8 cellular contexts compared by ENCODE assay signal in genomic region chr14:50666772-50667490, GRCh38. TPM values are rescaled to one million over a fixed set of nuclear protein-coding genes. Genes with fewer than 3 reads are reported as not detected.
DNase-seq lines count a peak whose midpoint lies in the region; ATAC-seq, FAIRE-seq and TF ChIP-seq lines count a peak whose summit lies in the region.

No MANE protein-coding gene starts in this region.

- peak; percentile 29 for ATAC-seq in GM23338
- no peak for ATAC-seq in GM19395 (IDR thresholded peaks at IDR 0.05; ENCODE audit: unreplicated experiment)

- H2AFZ ChIP-seq in GM23338 (no peak overlapping the region), keratinocyte (ENCODE audit: control insufficient read depth, low read length) (no peak overlapping the region)

- FAIRE-seq in keratinocyte (lab: Jason Lieb, UNC), result no peak

- H3F3A ChIP-seq in GM23338 (replicated peaks; ENCODE audit: low read depth), result no peaks in the 10 kb centered on the region

- peaks cover 4% of the 10 kb centered on the region for H3K27me3 Mint-ChIP-seq in GM23338 (ENCODE audit: insufficient read depth, low read depth, poor library complexity)

- DNase-seq in GM23338 (ENCODE audit: low spot score) (peak; percentile 76), RKO (ENCODE audit: low spot score) (peak; percentile 85), breast epithelium (ENCODE audit: low spot score in 2 of 2) (peak in 1 of 2 donors; percentile 62), keratinocyte (ENCODE audit: low read depth, low spot score) (no peak), GM20000 (ENCODE audit: low spot score) (no peak)
- peak; percentile 2 to 7 for DNase-seq in stimulated activated CD4-positive, alpha-beta T cell treated with anti-CD3 and anti-CD28 coated beads, Interleukin-4, amount 100 ng/mL, for 48 hours (ENCODE audit: low read depth in 2 of 2)

- H3K4me1 ChIP-seq in BLaER1 treated with 17β-estradiol and CSF1 and Interleukin-3, amounts not matched to agents 10 nM and 100 nM, result peaks cover 18 to 42% (median 29%) of the 10 kb centered on the region in 10 experiments; a peak in 19 of 20 replicates
- H3K4me1 ChIP-seq in GM23338 (ENCODE audit: insufficient read depth) (peaks cover 29% of the 10 kb centered on the region), breast epithelium (peaks cover 0 to 10% of the 10 kb centered on the region in 2 donors), keratinocyte (ENCODE audit: control insufficient read depth, extremely low read depth, insufficient read depth, low read length) (peaks cover 24% of the 10 kb centered on the region)

- no peaks in the 10 kb centered on the region for H3K9me3 Mint-ChIP-seq in GM23338

- TF ChIP-seq POLR2A in breast epithelium (IDR thresholded peaks at IDR 0.05), result peak; percentile 63

- TF ChIP-seq CTCF in GM23338 (conservative IDR thresholded peaks at IDR 0.05; ENCODE audit: low read depth in 2 of 2) (no peak), breast epithelium (IDR thresholded peaks at IDR 0.05) (peak in 1 of 3 donors; percentile 27), keratinocyte (optimal IDR thresholded peaks at IDR 0.05 in 1 of 3, IDR thresholded peaks at IDR 0.05 in 1 of 3, conservative IDR thresholded peaks at IDR 0.05 in 1 of 3; ENCODE audit: extremely low read depth in 1 of 3, insufficient read depth in 2 of 3, low read length in 3 of 3) (no peak), GM20000 (IDR thresholded peaks at IDR 0.05; ENCODE audit: extremely low read depth, missing control alignments) (no peak)

- H3K9me3 ChIP-seq in BLaER1 treated with 17β-estradiol and CSF1 and Interleukin-3, amounts not matched to agents 10 nM and 100 nM (replicated peaks in 1 of 11), result peaks cover 0 to 6% (median under 1%) of the 10 kb centered on the region in 11 experiments; a peak in 7 of 22 replicates
- H3K9me3 ChIP-seq in breast epithelium, result no peaks in the 10 kb centered on the region
- H3K9me3 ChIP-seq in keratinocyte (ENCODE audit: control insufficient read depth, low read depth, low read length), result no peaks in the 10 kb centered on the region

- H4K20me1 ChIP-seq in BLaER1 treated with 17β-estradiol and CSF1 and Interleukin-3, amounts not matched to agents 10 nM and 100 nM, result peaks cover 0 to 16% (median 0%) of the 10 kb centered on the region in 11 experiments; a peak in 2 of 22 replicates
- H4K20me1 ChIP-seq in GM23338 (replicated peaks; ENCODE audit: insufficient read depth), result peaks cover 9% of the 10 kb centered on the region; the same call in 1 of the 2 replicates
- H4K20me1 ChIP-seq in keratinocyte (ENCODE audit: control insufficient read depth, extremely low read depth, insufficient read depth, low read length), result peaks cover 3% of the 10 kb centered on the region

- peak overlapping the region; percentile 77 to 95 (median 86); a peak in 19 of 22 replicates for H3K27ac ChIP-seq in BLaER1 treated with 17β-estradiol and CSF1 and Interleukin-3, amounts not matched to agents 10 nM and 100 nM
- H3K27ac ChIP-seq in GM23338 (ENCODE audit: low read depth) (peak overlapping the region; percentile 93), breast epithelium (peak overlapping the region; percentile 99), keratinocyte (ENCODE audit: control insufficient read depth, insufficient read depth, low read length) (peak overlapping the region; percentile 90)

- peaks cover 4 to 28% (median 20%) of the 10 kb centered on the region in 11 experiments; a peak in 19 of 22 replicates for H3K36me3 ChIP-seq in BLaER1 treated with 17β-estradiol and CSF1 and Interleukin-3, amounts not matched to agents 10 nM and 100 nM
- peaks cover 4% of the 10 kb centered on the region; the same call in 1 of the 2 replicates for H3K36me3 ChIP-seq in GM23338 (ENCODE audit: insufficient read depth)
- H3K36me3 ChIP-seq in breast epithelium, result no peaks in the 10 kb centered on the region
- H3K36me3 ChIP-seq in keratinocyte (ENCODE audit: control insufficient read depth in 2 of 2, extremely low read depth in 1 of 2, insufficient read depth in 2 of 2, low read length in 2 of 2), result peaks cover 2 to 5% of the 10 kb centered on the region in 2 experiments

- H3K9ac ChIP-seq in BLaER1 treated with 17β-estradiol and CSF1 and Interleukin-3, amounts not matched to agents 10 nM and 100 nM, result peak overlapping the region; percentile 85 to 96 (median 89)
- peak overlapping the region; percentile 92 for H3K9ac ChIP-seq in keratinocyte (ENCODE audit: control insufficient read depth, extremely low read depth, insufficient read depth, low read length)

- peak overlapping the region; percentile 94 for H3K27ac Mint-ChIP-seq in GM23338

- dilution Hi-C loops in keratinocyte (cut with MboI; ENCODE audit: extremely low pct_ligation_motif_present, low sequenced_read_pairs), result no loop called here

- H3K4me3 Mint-ChIP-seq in GM23338, result no peak overlapping the region; the same call in 2 of the 3 replicates

- H3K4me3 ChIP-seq in BLaER1 treated with 17β-estradiol and CSF1 and Interleukin-3, amounts not matched to agents 10 nM and 100 nM, result peak overlapping the region; percentile 81 to 96 (median 90)
- H3K4me3 ChIP-seq in GM23338 (peak overlapping the region; percentile 65), breast epithelium (peak overlapping the region; percentile 84 to 96 (median 89)), keratinocyte (ENCODE audit: control insufficient read depth in 2 of 3, extremely low read depth in 1 of 3, insufficient read depth in 2 of 3, low read depth in 1 of 3, low read length in 3 of 3) (peak overlapping the region; percentile 85 to 96 (median 90))

- H3K79me2 ChIP-seq in GM23338 (replicated peaks; ENCODE audit: insufficient read depth) (peaks cover 56% of the 10 kb centered on the region), keratinocyte (ENCODE audit: control insufficient read depth, insufficient read depth, low read length) (peaks cover 53% of the 10 kb centered on the region)

- H3K4me2 ChIP-seq in BLaER1 treated with 17β-estradiol and CSF1 and Interleukin-3, amounts not matched to agents 10 nM and 100 nM, result peak overlapping the region; percentile 77 to 95 (median 88)
- H3K4me2 ChIP-seq in GM23338 (peak overlapping the region; percentile 77), keratinocyte (ENCODE audit: control insufficient read depth, extremely low read depth, insufficient read depth, low read depth, low read length) (peak overlapping the region; percentile 90)

- H3K4me1 Mint-ChIP-seq in GM23338, result peaks cover 16% of the 10 kb centered on the region

- peaks cover 25% of the 10 kb centered on the region for H3K36me3 Mint-ChIP-seq in GM23338 (ENCODE audit: low read depth)

- H3K9me2 ChIP-seq in GM23338 (ENCODE audit: insufficient read depth), result no peaks in the 10 kb centered on the region

- intact Hi-C loops in breast epithelium (cut with DNase I; ENCODE audit: low total_unique reads), result no loop called here

- no peaks in the 10 kb centered on the region for H3K27me3 ChIP-seq in BLaER1 treated with 17β-estradiol and CSF1 and Interleukin-3, amounts not matched to agents 10 nM and 100 nM
- H3K27me3 ChIP-seq in GM23338 (ENCODE audit: insufficient read depth), result no peaks in the 10 kb centered on the region
- no peaks in the 10 kb centered on the region for H3K27me3 ChIP-seq in breast epithelium
- no peaks in the 10 kb centered on the region for H3K27me3 ChIP-seq in keratinocyte (ENCODE audit: control insufficient read depth, extremely low read depth, insufficient read depth, low read length)

- H3K9me1 ChIP-seq in keratinocyte (ENCODE audit: control insufficient read depth, extremely low read depth, insufficient read depth, low read length), result peaks cover 3% of the 10 kb centered on the region

TF ChIP-seq in GM23338, 12 proteins besides CTCF, POLR2A, EP300 and RAD21 (continues in another document):
- TF ChIP-seq NANOG (IDR thresholded peaks at IDR 0.05; ENCODE audit: borderline replicate concordance), result no peak

RNA-seq across cellular contexts. Expression of gene SAV1, which starts 1.2 kb away (rescaled TPM):
- 82.2 and 82.8 TPM in 2 replicates for total RNA-seq in GM23338 (2014; rRNA removed; shearing (Covaris generic))
- 72.7 and 74.2 TPM in 2 replicates for polyA plus RNA-seq in GM23338 (2016; fragmentation: Nextera tagmentation; extraction: Ambion mirVana)
- total RNA-seq in breast epithelium, result 10 to 100 TPM; 56.0 to 77.0 (median 76.0) TPM
- 11.4 to 26.0 TPM (median 22.3 TPM) in 3 replicates for polyA plus RNA-seq in keratinocyte
- polyA plus RNA-seq in keratinocyte (2011; ENCODE audit: low read depth), result 28.7 TPM
- 17.6 and 32.3 TPM in 2 replicates for polyA plus RNA-seq in keratinocyte (2011; cell fraction: cytosol; rRNA removed)
- 14.2 and 18.4 TPM in 2 replicates for polyA plus RNA-seq in keratinocyte (2011; cell fraction: nucleus; rRNA removed)
- 18.7 and 25.5 TPM in 2 replicates for polyA plus RNA-seq in keratinocyte (2012; ENCODE audit: low replicate concordance)
- 7.6 to 21.5 TPM (median 12.2 TPM) in 3 replicates for polyA minus RNA-seq in keratinocyte
- 14.2 TPM for polyA minus RNA-seq in keratinocyte (2011; cell fraction: cytosol; rRNA and poly(A)+ RNA removed)
- polyA minus RNA-seq in keratinocyte (2011; cell fraction: nucleus; rRNA and poly(A)+ RNA removed), result 10.9 and 13.7 TPM in 2 replicates

Comparison
In these comparisons a context has a peak if more than half of its experiments do, and no peak if none do; other contexts are left out.
1. DNase-seq: peak in GM23338 (single experiment), RKO (single experiment) and stimulated activated CD4-positive, alpha-beta T cell treated with anti-CD3 and anti-CD28 coated beads, Interleukin-4, amount 100 ng/mL, for 48 hours (2 of 2); none in keratinocyte (single experiment) and GM20000 (single experiment).
2. Peak in every context shown above with its lines, with median percentiles within 50 percentile points of each other: H3K27ac ChIP-seq, H3K4me2 ChIP-seq and H3K4me3 ChIP-seq.